In the genomic region with DNA sequence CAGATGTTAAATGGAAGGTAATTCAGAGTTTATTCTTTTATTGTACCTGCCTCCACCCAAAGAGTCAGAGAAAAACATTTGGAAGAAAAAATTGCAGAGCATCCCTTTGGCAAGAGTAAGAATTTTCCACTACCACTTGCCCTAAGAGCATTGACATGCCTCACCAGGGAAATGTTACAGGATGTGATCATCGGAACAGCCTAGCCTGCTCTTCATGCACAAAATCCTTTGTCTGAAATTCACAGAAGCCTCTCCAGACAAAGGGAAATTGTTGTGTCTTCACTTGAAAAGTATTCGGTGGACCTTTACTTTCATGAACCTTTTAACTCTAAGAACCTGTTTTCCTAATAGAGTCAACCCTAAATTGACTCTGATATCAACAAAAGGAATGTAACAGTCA, we compare ENCODE assay signal across 14 cellular contexts. TPM values are rescaled to one million over a fixed set of nuclear protein-coding genes. Genes with fewer than 3 reads are reported as not detected.
DNase-seq lines count a peak whose midpoint lies in the region; ATAC-seq, FAIRE-seq and TF ChIP-seq lines count a peak whose summit lies in the region.
"Had no signal": no experiment of that assay in that cellular context is flagged by ENCODE, and none has a peak within 500 bp of the region (broad histone marks: within the 10 kb centered on the region; RNA-seq: fewer than 3 reads in every experiment).

No MANE protein-coding gene starts in this region.

- TF ChIP-seq POLR2A in GM12891 (IDR thresholded peaks at IDR 0.05; ENCODE audit: low read depth, low read length), result no peak

- no peak for TF ChIP-seq CTCF in astrocyte (IDR thresholded peaks at IDR 0.05; ENCODE audit: insufficient read depth, low read depth, low read length)
- no peak for TF ChIP-seq CTCF in psoas muscle (IDR thresholded peaks at IDR 0.05)

- 15 to 31% (median 18%) methylated on average over 2 of the region's 2 CpGs for WGBS in psoas muscle, 3 donors

- no peak overlapping the region for H3K4me3 ChIP-seq in astrocyte (ENCODE audit: insufficient read depth, low read depth, low read length)
- no peak overlapping the region for H3K4me3 ChIP-seq in psoas muscle
- H3K4me3 ChIP-seq: spleen had no signal

- H3K27ac ChIP-seq in astrocyte (ENCODE audit: low read depth, low read length), result peak overlapping the region; percentile 80
- H3K27ac ChIP-seq in psoas muscle, result peak overlapping the region; percentile 73

- H4K20me1 ChIP-seq in astrocyte (ENCODE audit: insufficient read depth, low read length), result peaks cover 63% of the 10 kb centered on the region

- no peaks in the 10 kb centered on the region for H3K9me3 ChIP-seq in astrocyte (ENCODE audit: insufficient read depth, low read depth, low read length)
- H3K9me3 ChIP-seq in psoas muscle, result no peaks in the 10 kb centered on the region
- H3K9me3 ChIP-seq: spleen had no signal

- H3K27ac Mint-ChIP-seq in astrocyte (ENCODE audit: unreplicated experiment), result peak overlapping the region; percentile 75
- H3K27ac Mint-ChIP-seq: activated naive CD4-positive, alpha-beta T cell treated with anti-CD3 and anti-CD28 coated beads, Interleukin-2, amount 50 U/mL, for 24 hours; memory B cell had no signal

- H3K9ac ChIP-seq in astrocyte (ENCODE audit: low read length), result peak overlapping the region; percentile 50

- peak overlapping the region; percentile 8 for H3K4me2 ChIP-seq in astrocyte (ENCODE audit: low read length)

- intact Hi-C loops in psoas muscle (cut with DNase I), result no loop called here

- no peak for ATAC-seq in psoas muscle
- no peak for ATAC-seq in GM21390 (IDR thresholded peaks at IDR 0.05; ENCODE audit: unreplicated experiment)
- ATAC-seq: HCT116 had no signal

- H3K27me3 ChIP-seq in astrocyte (ENCODE audit: insufficient read depth, low read length) (no peaks in the 10 kb centered on the region), psoas muscle (ENCODE audit: insufficient read depth in 3 of 3, low read length in 2 of 3) (no peaks in the 10 kb centered on the region)
- H3K27me3 ChIP-seq: spleen had no signal

- H3K36me3 ChIP-seq in astrocyte (ENCODE audit: insufficient read depth, low read length), result peaks cover 13% of the 10 kb centered on the region
- H3K36me3 ChIP-seq in psoas muscle (ENCODE audit: insufficient read depth in 1 of 2, low read depth in 1 of 2), result peaks cover 0 to 33% of the 10 kb centered on the region in 2 donors

- peaks cover 30% of the 10 kb centered on the region for H3K4me1 ChIP-seq in astrocyte (ENCODE audit: insufficient read depth, low read length)
- peaks cover 34% of the 10 kb centered on the region for H3K4me1 ChIP-seq in psoas muscle

- peaks cover 32% of the 10 kb centered on the region for H3K4me1 Mint-ChIP-seq in astrocyte (ENCODE audit: low read depth, unreplicated experiment)

- DNase-seq in GM12891 (ENCODE audit: insufficient read length, low spot score) (no peak), astrocyte (ENCODE audit: low read depth) (peak; percentile 82), globus pallidus (ENCODE audit: low spot score) (peak; percentile 52), psoas muscle (no peak), NCI-H446 (lab: John Stamatoyannopoulos, UW) (no peak), NCI-H345 (lab: John Stamatoyannopoulos, UW) (no peak), RCC 7860 (ENCODE audit: low spot score) (no peak)
- DNase-seq: erythroblast, spleen had no signal

- H3K79me2 ChIP-seq in astrocyte (ENCODE audit: insufficient read depth, low read length), result peaks cover 99% of the 10 kb centered on the region

- no peaks in the 10 kb centered on the region for H3K27me3 Mint-ChIP-seq in astrocyte (ENCODE audit: low read depth, unreplicated experiment)
- H3K27me3 Mint-ChIP-seq: activated naive CD4-positive, alpha-beta T cell treated with anti-CD3 and anti-CD28 coated beads, Interleukin-2, amount 50 U/mL, for 24 hours; memory B cell had no signal

- peaks cover 7% of the 10 kb centered on the region for H3K36me3 Mint-ChIP-seq in astrocyte (ENCODE audit: low read depth, unreplicated experiment)

- no peak overlapping the region for H2AFZ ChIP-seq in astrocyte (ENCODE audit: low read depth, low read length)

- no peak overlapping the region for H3K4me3 Mint-ChIP-seq in astrocyte (ENCODE audit: unreplicated experiment)
- H3K4me3 Mint-ChIP-seq: activated naive CD4-positive, alpha-beta T cell treated with anti-CD3 and anti-CD28 coated beads, Interleukin-2, amount 50 U/mL, for 24 hours; CD14-positive monocyte; memory B cell had no signal

- FAIRE-seq in GM12891 (lab: Jason Lieb, UNC) (peak; percentile 20), astrocyte (lab: Jason Lieb, UNC) (no peak), RCC 7860 (lab: Jason Lieb, UNC) (no peak)

- no peaks in the 10 kb centered on the region for H3K9me3 Mint-ChIP-seq in astrocyte (ENCODE audit: unreplicated experiment)
- H3K9me3 Mint-ChIP-seq: activated naive CD4-positive, alpha-beta T cell treated with anti-CD3 and anti-CD28 coated beads, Interleukin-2, amount 50 U/mL, for 24 hours; memory B cell had no signal

TF ChIP-seq in GM12891, 5 proteins besides CTCF, POLR2A, EP300 and RAD21:
- TF ChIP-seq SPI1 (IDR thresholded peaks at IDR 0.05; ENCODE audit: low read depth, low read length) (no peak), PAX5 (IDR thresholded peaks at IDR 0.05; ENCODE audit: insufficient read depth, low read length, severe bottlenecking) (no peak), POU2F2 (IDR thresholded peaks at IDR 0.05; ENCODE audit: low read depth, low read length) (no peak), TAF1 (IDR thresholded peaks at IDR 0.05; ENCODE audit: low read depth, low read length) (no peak), POLR2AphosphoS5 (IDR thresholded peaks at IDR 0.05; ENCODE audit: low read depth, low read length) (no peak)

RNA-seq across cellular contexts. Expression of gene ATP2A2, which starts 36.9 kb away (rescaled TPM):
- 60.1 TPM for polyA plus RNA-seq in GM12891 (2012; ENCODE audit: low read depth, missing spikeins)
- 262 TPM in 2 replicates for total RNA-seq in astrocyte
- 1,000 to 10,000 TPM; 1,152 to 2,814 (median 1,810) TPM for total RNA-seq in psoas muscle
- polyA plus RNA-seq in psoas muscle, result 1,000 to 10,000 TPM in 2 of 3 donors, 100 to 1,000 TPM in 1; 691 to 1,378 (median 1,014) TPM

Comparison
In these comparisons a context has a peak if more than half of its experiments do, and no peak if none do; other contexts are left out.
1. DNase-seq: peak in astrocyte (single experiment) and globus pallidus (single experiment); none in GM12891 (single experiment), psoas muscle (0 of 2), NCI-H446 (0 of 2), NCI-H345 (single experiment) and RCC 7860 (single experiment).